In the genomic region with DNA sequence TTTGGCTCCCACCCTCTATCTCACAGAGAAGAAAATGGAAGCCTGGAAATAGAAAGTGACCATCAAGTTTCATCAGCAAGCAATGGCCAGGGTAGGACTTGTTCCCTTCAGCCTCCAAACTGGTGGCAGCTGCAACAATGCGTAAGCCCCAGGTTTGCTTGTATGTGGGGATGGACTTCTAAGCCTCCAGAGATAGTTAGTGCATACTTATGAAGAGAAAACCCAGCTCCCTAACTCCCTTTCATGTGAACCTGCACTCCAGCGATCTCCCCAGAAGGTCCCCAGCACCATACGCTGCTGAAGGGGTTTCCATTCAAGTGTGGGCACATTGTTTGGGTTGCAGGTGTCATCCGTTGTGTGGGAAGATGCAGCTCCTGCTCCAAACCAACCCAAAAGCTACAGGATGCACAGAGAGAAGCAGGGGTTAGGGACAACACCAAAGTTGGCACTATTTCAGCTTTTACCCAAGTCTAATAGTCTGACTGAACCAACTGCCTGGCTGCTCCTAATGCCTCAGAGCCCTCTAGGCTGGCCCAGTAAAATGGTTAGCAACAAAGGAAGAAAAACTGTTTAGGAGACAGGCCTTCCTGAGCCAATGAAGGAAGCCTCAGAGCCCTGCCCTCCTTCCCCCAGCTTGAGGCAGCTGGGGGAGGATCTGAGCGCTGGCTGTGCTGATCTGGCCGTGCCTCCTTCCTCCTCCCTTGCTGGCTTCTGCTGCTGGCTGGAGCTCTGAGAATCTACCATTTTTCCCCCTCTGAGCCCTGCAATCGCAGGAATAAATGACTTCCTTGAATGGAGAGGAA, we compare ENCODE assay signal across 8 cellular contexts. TPM values are rescaled to one million over a fixed set of nuclear protein-coding genes. Genes with fewer than 3 reads are reported as not detected.
DNase-seq lines count a peak whose midpoint lies in the region; ATAC-seq and TF ChIP-seq lines count a peak whose summit lies in the region.

No MANE protein-coding gene starts in this region.

- H3K27ac Mint-ChIP-seq in CD8-positive, alpha-beta T cell = peak overlapping the region; percentile 96
- peak overlapping the region; percentile 53 for H3K27ac Mint-ChIP-seq in MCF 10A (ENCODE audit: low read depth, unreplicated experiment)

- no peaks in the 10 kb centered on the region for H3K79me2 ChIP-seq in smooth muscle cell (ENCODE audit: low read depth)

- peak overlapping the region; percentile 83 for H3K4me3 Mint-ChIP-seq in CD8-positive, alpha-beta T cell
- no peak overlapping the region for H3K4me3 Mint-ChIP-seq in MCF 10A (ENCODE audit: unreplicated experiment)

- H4K20me1 ChIP-seq in smooth muscle cell (ENCODE audit: low read depth) = no peaks in the 10 kb centered on the region

- no peaks in the 10 kb centered on the region for H3K9me3 Mint-ChIP-seq in CD8-positive, alpha-beta T cell
- peaks cover 5% of the 10 kb centered on the region for H3K9me3 Mint-ChIP-seq in MCF 10A (ENCODE audit: unreplicated experiment)

- H3K27me3 ChIP-seq in CD8-positive, alpha-beta T cell (ENCODE audit: insufficient read depth, low read length) = no peaks in the 10 kb centered on the region
- H3K27me3 ChIP-seq in NT2/D1 (ENCODE audit: insufficient read depth, insufficient read length) = no peaks in the 10 kb centered on the region
- no peaks in the 10 kb centered on the region for H3K27me3 ChIP-seq in smooth muscle cell (ENCODE audit: low read depth)

- WGBS in smooth muscle cell (ENCODE audit: low lambda C conversion rate) = 51% methylated on average over 7 of the region's 7 CpGs

- CTCF ChIA-PET in CD8-positive, alpha-beta T cell (lab: Charles Lee) = interaction anchor here (1.0 to 16.2 kb wide), 9 partner anchors 8 to 531 kb away, joined by 3 to 384 read pairs (median 10); a partner anchor contains a TSS
- CTCF ChIA-PET in MCF 10A (lab: Yijun Ruan, JAX) = interaction anchor here (0.6 to 1.7 kb wide), 10 partner anchors 8 to 848 kb away, joined by 3 to 4 read pairs (median 4); no protein-coding TSS in a partner anchor

- DNase-seq in CD8-positive, alpha-beta T cell = peak in 3 of 7 experiments; percentile 36 to 70 (median 51)
- no peak for DNase-seq in NT2/D1 (ENCODE audit: low read depth, low spot score)
- no peak for DNase-seq in MCF 10A (ENCODE audit: unreplicated experiment)
- peak; percentile 46 for DNase-seq in kidney glomerular epithelial cell (lab: John Stamatoyannopoulos, UW)
- no peak for DNase-seq in smooth muscle cell (lab: John Stamatoyannopoulos, UW; ENCODE audit: unreplicated experiment)
- no peak for DNase-seq in iPS-NIHi7 (ENCODE audit: extremely low spot score)

- H3K9ac ChIP-seq in NT2/D1 (ENCODE audit: insufficient read length, low read depth) (peak overlapping the region; percentile 33), smooth muscle cell (ENCODE audit: low read depth) (peak overlapping the region; percentile 57)

- no peak for TF ChIP-seq CTCF in CD8-positive, alpha-beta T cell (IDR thresholded peaks at IDR 0.05)
- TF ChIP-seq CTCF in MCF 10A (IDR thresholded peaks at IDR 0.05; ENCODE audit: unreplicated experiment) = no peak
- TF ChIP-seq CTCF in smooth muscle cell (IDR thresholded peaks at IDR 0.05; ENCODE audit: borderline replicate concordance, insufficient read depth, poor library complexity, severe bottlenecking) = no peak

- H3K27me3 Mint-ChIP-seq in CD8-positive, alpha-beta T cell (ENCODE audit: low read depth) = no peaks in the 10 kb centered on the region
- H3K27me3 Mint-ChIP-seq in MCF 10A (ENCODE audit: insufficient read depth, unreplicated experiment) = no peaks in the 10 kb centered on the region

- peak overlapping the region; percentile 77 for H3K4me2 ChIP-seq in smooth muscle cell

- H3K27ac ChIP-seq in CD8-positive, alpha-beta T cell (ENCODE audit: low read depth, low read length) = peak overlapping the region; percentile 47
- H3K27ac ChIP-seq in smooth muscle cell (ENCODE audit: low read depth) = peak overlapping the region; percentile 92

- intact Hi-C loops in CD8-positive, alpha-beta T cell (cut with DNase I, micrococcal nuclease) = loop anchor here (1.0 to 10.0 kb wide), 8 partner anchors 8 to 496 kb away; a partner anchor contains a TSS
- intact Hi-C loops in MCF 10A (cut with micrococcal nuclease) = no loop called here

- no peaks in the 10 kb centered on the region for H3K9me3 ChIP-seq in CD8-positive, alpha-beta T cell (ENCODE audit: low read length)
- peaks cover 2% of the 10 kb centered on the region; the same call in 1 of the 2 replicates for H3K9me3 ChIP-seq in NT2/D1 (ENCODE audit: insufficient read depth, low read length)
- H3K9me3 ChIP-seq in smooth muscle cell (replicated peaks; ENCODE audit: low read depth) = no peaks in the 10 kb centered on the region

- H3K36me3 Mint-ChIP-seq in CD8-positive, alpha-beta T cell = no peaks in the 10 kb centered on the region
- peaks cover 15% of the 10 kb centered on the region for H3K36me3 Mint-ChIP-seq in MCF 10A (ENCODE audit: insufficient read depth, unreplicated experiment)

- BruUV-seq in MCF 10A (replicated peaks; lab: Mats Ljungman, UMichigan) = no TSS peak

- peaks cover 58% of the 10 kb centered on the region for H3F3A ChIP-seq in smooth muscle cell (ENCODE audit: low read depth)

- POLR2A ChIA-PET in CD8-positive, alpha-beta T cell (lab: Charles Lee) = interaction anchor here (0.9 to 6.6 kb wide), 23 partner anchors 9 to 531 kb away, joined by 3 to 164 read pairs (median 4); a partner anchor contains a TSS
- POLR2A ChIA-PET in MCF 10A (lab: Yijun Ruan, JAX) = interaction anchor here (0.7 to 3.4 kb wide), 7 partner anchors 12 to 530 kb away, joined by 3 to 21 read pairs (median 4); a partner anchor contains a TSS

- H2AFZ ChIP-seq in smooth muscle cell (ENCODE audit: low read depth) = no peak overlapping the region

- peaks cover 82% of the 10 kb centered on the region for H3K4me1 ChIP-seq in CD8-positive, alpha-beta T cell (ENCODE audit: insufficient read depth, low read length)
- H3K4me1 ChIP-seq in NT2/D1 (ENCODE audit: insufficient read depth, insufficient read length) = peaks cover 7% of the 10 kb centered on the region
- peaks cover 24% of the 10 kb centered on the region for H3K4me1 ChIP-seq in smooth muscle cell (ENCODE audit: low read depth)

- ATAC-seq in CD8-positive, alpha-beta T cell = peak; percentile 11
- ATAC-seq in GM19035 (IDR thresholded peaks at IDR 0.05; ENCODE audit: unreplicated experiment) (no peak), HG02981 (IDR thresholded peaks at IDR 0.05; ENCODE audit: unreplicated experiment) (no peak)

- peak overlapping the region; percentile 29 for H3K4me3 ChIP-seq in CD8-positive, alpha-beta T cell (ENCODE audit: low read depth, low read length)
- H3K4me3 ChIP-seq in NT2/D1 (ENCODE audit: insufficient read length, low read depth) (no peak overlapping the region), smooth muscle cell (no peak overlapping the region)

- H3K36me3 ChIP-seq in CD8-positive, alpha-beta T cell (ENCODE audit: insufficient read depth, low read length) = no peaks in the 10 kb centered on the region
- no peaks in the 10 kb centered on the region for H3K36me3 ChIP-seq in NT2/D1 (ENCODE audit: insufficient read depth, insufficient read length, low read length)
- H3K36me3 ChIP-seq in smooth muscle cell (ENCODE audit: low read depth) = no peaks in the 10 kb centered on the region

- H3K4me1 Mint-ChIP-seq in CD8-positive, alpha-beta T cell (ENCODE audit: low read depth) = peaks cover 84% of the 10 kb centered on the region
- peaks cover 38% of the 10 kb centered on the region for H3K4me1 Mint-ChIP-seq in MCF 10A (ENCODE audit: insufficient read depth, unreplicated experiment)

RNA-seq across cellular contexts. Expression of a gene that starts 12.3 kb away (rescaled TPM):
- total RNA-seq in CD8-positive, alpha-beta T cell = 100 to 1,000 TPM; 241 to 248 TPM
- 376 and 426 TPM in 2 replicates for total RNA-seq in MCF 10A (2022)
- total RNA-seq in smooth muscle cell = 133 and 166 TPM in 2 replicates
- 418 and 450 TPM in 2 replicates for polyA plus RNA-seq in smooth muscle cell
